Comparison of ENCODE assay signal across 8 cellular contexts in the genomic region with DNA sequence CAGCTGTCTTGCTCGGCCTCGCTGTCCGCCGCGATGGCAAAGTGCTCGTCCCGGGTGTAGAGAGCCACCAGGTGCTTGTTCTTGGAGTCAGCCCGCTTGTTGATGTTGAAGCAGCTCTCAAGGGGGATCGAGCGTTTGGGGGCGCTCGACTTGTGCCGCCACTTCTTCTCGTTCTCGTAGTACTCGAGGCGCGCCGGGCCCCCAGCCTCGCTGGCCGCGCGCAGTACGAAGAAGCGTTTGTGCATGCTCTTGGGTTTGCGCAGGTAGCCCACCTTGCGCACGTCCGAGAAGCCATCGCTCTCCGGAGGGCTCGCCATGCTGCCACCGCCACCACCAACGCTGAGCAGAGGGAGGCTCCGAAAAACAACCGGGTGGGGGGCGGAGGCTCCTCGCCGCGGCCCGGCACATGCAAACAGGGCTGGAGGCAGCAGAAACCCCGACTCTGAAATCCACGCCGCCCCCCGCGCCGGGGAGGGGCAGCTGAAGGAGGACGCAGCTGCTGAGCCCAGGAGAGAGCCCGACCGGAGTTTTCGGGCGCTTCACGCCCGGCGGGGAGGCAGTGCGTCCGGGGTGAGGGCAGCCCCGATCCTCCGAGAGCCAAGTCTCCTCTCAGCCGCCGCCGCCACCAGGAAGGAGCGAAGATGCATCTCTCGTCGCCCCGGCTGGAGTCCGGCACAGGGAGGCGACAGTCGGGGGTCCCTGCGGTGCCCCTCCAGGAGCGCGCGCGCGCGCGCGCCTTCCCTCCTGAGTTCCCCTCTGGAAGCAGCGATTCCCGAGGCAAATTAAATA. TPM values are rescaled to one million over a fixed set of nuclear protein-coding genes. Genes with fewer than 3 reads are reported as not detected.
A peak's percentile ranks its signal among the peaks of the same experiment; 100 is the strongest.
DNase-seq lines count a peak whose midpoint lies in the region; ATAC-seq and TF ChIP-seq lines count a peak whose summit lies in the region.

No MANE protein-coding gene starts in this region.

- H3K36me3 Mint-ChIP-seq in activated T-helper 2 cell treated with anti-CD3 and anti-CD28 coated beads, Interferon-gamma antibody, Interleukin-2, Interleukin-4, amounts not matched to agents 10 μg/mL and 5 μg/mL and 100 μg/mL, durations not matched to agents 14 hours and 24 hours and 36 hours (ENCODE audit: low read depth) = no peaks in the 10 kb centered on the region

- H3K27ac ChIP-seq in DND-41 (ENCODE audit: low read length) = peak overlapping the region; percentile 91
- H3K27ac ChIP-seq in MM.1S (ENCODE audit: low read length) = peak overlapping the region; percentile 76; the same call in 1 of the 2 replicates
- peak overlapping the region; percentile 73 for H3K27ac ChIP-seq in foreskin keratinocyte

- peak overlapping the region; percentile 94 for H2AFZ ChIP-seq in DND-41 (ENCODE audit: low read depth, low read length)
- peak overlapping the region; percentile 69 for H2AFZ ChIP-seq in MM.1S (ENCODE audit: low read length)
- H2AFZ ChIP-seq in neuron (ENCODE audit: low read depth, low read length) = peak overlapping the region; percentile 91

- no peak overlapping the region for H3K27ac Mint-ChIP-seq in activated T-helper 2 cell treated with anti-CD3 and anti-CD28 coated beads, Interferon-gamma antibody, Interleukin-2, Interleukin-4, amounts not matched to agents 10 μg/mL and 5 μg/mL and 100 μg/mL, durations not matched to agents 14 hours and 24 hours and 36 hours

- H3K4me3 ChIP-seq in DND-41 (ENCODE audit: low read depth in 1 of 2, low read length in 2 of 2) (peak overlapping the region; percentile 48 to 77; a peak in 3 of 4 replicates), MM.1S (ENCODE audit: low read length) (peak overlapping the region; percentile 88), neuron (ENCODE audit: low read length) (peak overlapping the region; percentile 81)

- peaks cover 7% of the 10 kb centered on the region for H3K27me3 Mint-ChIP-seq in activated T-helper 2 cell treated with anti-CD3 and anti-CD28 coated beads, Interferon-gamma antibody, Interleukin-2, Interleukin-4, amounts not matched to agents 10 μg/mL and 5 μg/mL and 100 μg/mL, durations not matched to agents 14 hours and 24 hours and 36 hours (ENCODE audit: low read depth)

- H3K79me2 ChIP-seq in DND-41 (ENCODE audit: insufficient read depth, low read length) = peaks cover 21% of the 10 kb centered on the region
- H3K79me2 ChIP-seq in MM.1S (ENCODE audit: low read length) = peaks cover 59% of the 10 kb centered on the region

- 0 out of 2 replicates have a peak, but pooled peaks cover 9% of the 10 kb centered on the region for H4K20me1 ChIP-seq in DND-41 (ENCODE audit: insufficient read depth, low read length)
- no peaks in the 10 kb centered on the region for H4K20me1 ChIP-seq in MM.1S (ENCODE audit: insufficient read depth, low read length)

- no peak for ATAC-seq in DND-41 (ENCODE audit: insufficient read depth, low read depth)
- ATAC-seq in GM21717 (IDR thresholded peaks at IDR 0.05; ENCODE audit: unreplicated experiment) = peak; percentile 24
- ATAC-seq in foreskin keratinocyte = peak; percentile 8

- peaks cover 8% of the 10 kb centered on the region; the same call in 1 of the 2 replicates for H3K36me3 ChIP-seq in DND-41 (ENCODE audit: insufficient read depth, low read length)
- 0 out of 2 replicates have a peak, but pooled peaks cover 3% of the 10 kb centered on the region for H3K36me3 ChIP-seq in MM.1S (replicated peaks; ENCODE audit: insufficient read depth, low read length)
- peaks cover 39% of the 10 kb centered on the region for H3K36me3 ChIP-seq in neuron (ENCODE audit: insufficient read depth, low read length)

- H3K9ac ChIP-seq in DND-41 (ENCODE audit: low read depth, low read length) (peak overlapping the region; percentile 81), MM.1S (ENCODE audit: low read length) (peak overlapping the region; percentile 86)

- H3K27me3 ChIP-seq in DND-41 (ENCODE audit: insufficient read depth, low read length, poor library complexity) (no peaks in the 10 kb centered on the region), MM.1S (replicated peaks; ENCODE audit: insufficient read depth, low read length) (no peaks in the 10 kb centered on the region), foreskin keratinocyte (no peaks in the 10 kb centered on the region), neuron (ENCODE audit: insufficient read depth, low read length) (no peaks in the 10 kb centered on the region)

- H3K4me2 ChIP-seq in DND-41 (ENCODE audit: insufficient read depth, low read length) (peak overlapping the region; percentile 84), MM.1S (ENCODE audit: low read depth, low read length) (peak overlapping the region; percentile 67)

- intact Hi-C loops in activated T-helper 2 cell treated with anti-CD3 and anti-CD28 coated beads, Interferon-gamma antibody, Interleukin-2, Interleukin-4, amounts not matched to agents 10 μg/mL and 5 μg/mL and 100 μg/mL, durations not matched to agents 14 hours and 24 hours and 36 hours (cut with micrococcal nuclease) = loop anchor here (1.0 to 10.0 kb wide), 4 partner anchors 7 to 314 kb away; partner anchors contain the start of gene RHBDD1

- peaks cover 26% of the 10 kb centered on the region for H3F3A ChIP-seq in MM.1S (ENCODE audit: insufficient read depth, low read length)

- H3K4me1 Mint-ChIP-seq in activated T-helper 2 cell treated with anti-CD3 and anti-CD28 coated beads, Interferon-gamma antibody, Interleukin-2, Interleukin-4, amounts not matched to agents 10 μg/mL and 5 μg/mL and 100 μg/mL, durations not matched to agents 14 hours and 24 hours and 36 hours (ENCODE audit: low read depth) = peaks cover 18% of the 10 kb centered on the region

- H3K9me3 ChIP-seq in DND-41 (ENCODE audit: insufficient read depth, low read length, severe bottlenecking) (no peaks in the 10 kb centered on the region), MM.1S (replicated peaks; ENCODE audit: insufficient read depth, low read length) (no peaks in the 10 kb centered on the region), neuron (ENCODE audit: low read length) (peaks cover 26% of the 10 kb centered on the region)

- DNase-seq in DND-41 (no peak), MM.1S (peak; percentile 53), foreskin keratinocyte (peak in 1 of 2 donors; percentile 61), NCI-H187 treated with DMSO at 0.1 percent for 48 hours (lab: John Stamatoyannopoulos, UW) (no peak), NCI-H345 treated with DMSO at 0.1 percent for 48 hours (lab: John Stamatoyannopoulos, UW; ENCODE audit: unreplicated experiment) (no peak)
- peak; percentile 37 for DNase-seq in activated T-helper 2 cell treated with anti-CD3 and anti-CD28 coated beads, Interferon-gamma antibody, Interleukin-2, Interleukin-4, amounts not matched to agents 10 μg/mL and 5 μg/mL and 100 μg/mL, durations not matched to agents 14 hours and 24 hours and 36 hours (ENCODE audit: low spot score)

- H3K9me2 ChIP-seq in MM.1S (replicated peaks; ENCODE audit: insufficient read depth, low read length) = no peaks in the 10 kb centered on the region

- H3K9me3 Mint-ChIP-seq in activated T-helper 2 cell treated with anti-CD3 and anti-CD28 coated beads, Interferon-gamma antibody, Interleukin-2, Interleukin-4, amounts not matched to agents 10 μg/mL and 5 μg/mL and 100 μg/mL, durations not matched to agents 14 hours and 24 hours and 36 hours = no peaks in the 10 kb centered on the region

- TF ChIP-seq CTCF in DND-41 (IDR thresholded peaks at IDR 0.05; ENCODE audit: borderline replicate concordance, extremely low read depth, low read length, poor library complexity, severe bottlenecking) = no peak
- peak; percentile 23; the same call in 1 of the 2 replicates for TF ChIP-seq CTCF in MM.1S (IDR thresholded peaks at IDR 0.05; ENCODE audit: low read length)
- peak; percentile 54 for TF ChIP-seq CTCF in foreskin keratinocyte (conservative IDR thresholded peaks at IDR 0.05)

- peak overlapping the region; percentile 81 for H3K4me3 Mint-ChIP-seq in activated T-helper 2 cell treated with anti-CD3 and anti-CD28 coated beads, Interferon-gamma antibody, Interleukin-2, Interleukin-4, amounts not matched to agents 10 μg/mL and 5 μg/mL and 100 μg/mL, durations not matched to agents 14 hours and 24 hours and 36 hours (ENCODE audit: low read depth)

- H3K4me1 ChIP-seq in DND-41 (ENCODE audit: insufficient read depth, low read length) (peaks cover 84% of the 10 kb centered on the region), MM.1S (ENCODE audit: low read length) (peaks cover 10% of the 10 kb centered on the region; the same call in 1 of the 2 replicates), foreskin keratinocyte (peaks cover 18% of the 10 kb centered on the region), neuron (ENCODE audit: insufficient read depth, low read length) (peaks cover 29% of the 10 kb centered on the region)

RNA-seq across cellular contexts. Expression of gene IRS1, which starts 1.0 kb away (rescaled TPM):
- 1.9 and 3.1 TPM in 2 replicates for total RNA-seq in activated T-helper 2 cell treated with anti-CD3 and anti-CD28 coated beads, Interferon-gamma antibody, Interleukin-2, Interleukin-4, amounts not matched to agents 10 μg/mL and 5 μg/mL and 100 μg/mL, durations not matched to agents 14 hours and 24 hours and 36 hours
- 23.9 and 31.9 TPM in 2 replicates for total RNA-seq in foreskin keratinocyte
- polyA plus RNA-seq in foreskin keratinocyte = 5.7 and 10.1 TPM in 2 replicates

RNA-seq across cellular contexts. Expression of gene RHBDD1, which starts 37.2 kb away (rescaled TPM):
- 40.9 and 42.2 TPM in 2 replicates for total RNA-seq in activated T-helper 2 cell treated with anti-CD3 and anti-CD28 coated beads, Interferon-gamma antibody, Interleukin-2, Interleukin-4, amounts not matched to agents 10 μg/mL and 5 μg/mL and 100 μg/mL, durations not matched to agents 14 hours and 24 hours and 36 hours
- total RNA-seq in foreskin keratinocyte = 23.4 and 32.8 TPM in 2 replicates
- 6.3 and 6.6 TPM in 2 replicates for polyA plus RNA-seq in foreskin keratinocyte

Comparison
In these comparisons a context has a peak if more than half of its experiments do, and no peak if none do; other contexts are left out.
1. DNase-seq: peak in MM.1S (single experiment) and activated T-helper 2 cell treated with anti-CD3 and anti-CD28 coated beads, Interferon-gamma antibody, Interleukin-2, Interleukin-4, amounts not matched to agents 10 μg/mL and 5 μg/mL and 100 μg/mL, durations not matched to agents 14 hours and 24 hours and 36 hours (single experiment); none in DND-41 (single experiment), NCI-H187 treated with DMSO at 0.1 percent for 48 hours (single experiment) and NCI-H345 treated with DMSO at 0.1 percent for 48 hours (single experiment).
2. Peak in every context shown above with its lines, with median percentiles within 50 percentile points of each other: H2AFZ ChIP-seq, H3K27ac ChIP-seq and H3K4me3 ChIP-seq.